18 cellular contexts compared by ENCODE assay signal in the genomic region with DNA sequence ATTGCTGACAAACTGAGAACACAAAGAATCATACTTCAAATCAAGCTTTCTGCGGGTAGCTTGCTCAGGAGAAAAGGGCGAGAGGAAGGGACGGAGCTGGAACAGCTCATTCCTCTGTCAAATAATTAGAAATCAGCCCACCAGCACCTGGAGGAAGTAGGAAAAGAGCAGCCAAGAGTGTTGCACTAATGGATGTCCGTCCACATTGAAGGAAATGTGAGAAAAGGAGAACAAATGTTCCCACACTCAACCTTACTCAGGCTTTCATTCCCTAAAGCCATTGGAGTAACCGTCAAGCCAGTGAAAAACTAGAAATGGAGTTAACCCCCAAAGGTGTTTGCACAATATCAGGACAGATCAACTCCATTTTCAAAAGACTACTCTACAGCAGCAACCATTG.
DNase-seq lines count a peak whose midpoint lies in the region; ATAC-seq and TF ChIP-seq lines count a peak whose summit lies in the region.
"Had no signal": no experiment of that assay in that cellular context is flagged by ENCODE, and none has a peak within 500 bp of the region (broad histone marks: within the 10 kb centered on the region; RNA-seq: fewer than 3 reads in every experiment).

No MANE protein-coding gene starts in this region.

- WGBS in SK-N-SH (ENCODE audit: low lambda C conversion rate) = 4% methylated on average over 5 of the region's 5 CpGs
- no CpG with 5 or more reads among the region's 5 CpGs for WGBS in neuronal stem cell (ENCODE audit: extremely low coverage in 2 of 2, insufficient read length in 2 of 2, insufficient replicate concordance in 1 of 2), 2 donors

- no peak overlapping the region for H3K4ac ChIP-seq in neuronal stem cell (ENCODE audit: low read length)

- CTCF ChIA-PET in SK-N-SH (lab: Yijun Ruan, JAX) = no interaction called here
- CTCF ChIA-PET in PC-3 (lab: Charles Lee) = no interaction called here

- H3K18ac ChIP-seq in neuronal stem cell (ENCODE audit: low read length) = no peak overlapping the region

- H3K9me3 ChIP-seq in SK-N-SH (no peaks in the 10 kb centered on the region), PC-3 (ENCODE audit: low read length) (no peaks in the 10 kb centered on the region), neuronal stem cell (replicated peaks in 1 of 2; ENCODE audit: control insufficient read depth in 2 of 2, insufficient read depth in 1 of 2, low read depth in 1 of 2, low read length in 2 of 2) (no peaks in the 10 kb centered on the region)
- H3K9me3 ChIP-seq: BE2C; BLaER1 treated with 17β-estradiol and CSF1 and Interleukin-3, amounts not matched to agents 10 nM and 100 nM had no signal

- H3K4me2 ChIP-seq in SK-N-SH (no peak overlapping the region), PC-3 (ENCODE audit: low read length) (no peak overlapping the region), neuronal stem cell (ENCODE audit: insufficient read depth, low read length, poor library complexity, severe bottlenecking) (no peak overlapping the region)
- H3K4me2 ChIP-seq: BLaER1 treated with 17β-estradiol and CSF1 and Interleukin-3, amounts not matched to agents 10 nM and 100 nM; GM23338 had no signal

- TF ChIP-seq CTCF in SK-N-SH (IDR thresholded peaks at IDR 0.05) = no peak
- TF ChIP-seq CTCF in PC-3 (conservative IDR thresholded peaks at IDR 0.05; ENCODE audit: low read depth, low read length) = no peak

- H4K20me1 ChIP-seq in SK-N-SH (ENCODE audit: insufficient read depth) (no peaks in the 10 kb centered on the region), PC-3 (ENCODE audit: low read length) (no peaks in the 10 kb centered on the region)
- H4K20me1 ChIP-seq: BLaER1 treated with 17β-estradiol and CSF1 and Interleukin-3, amounts not matched to agents 10 nM and 100 nM had no signal

- H3K23ac ChIP-seq in neuronal stem cell (ENCODE audit: low read depth, low read length, poor library complexity) = no peak overlapping the region

- H2BK120ac ChIP-seq in neuronal stem cell (ENCODE audit: low read depth, low read length) = no peak overlapping the region

- H3K9me2 ChIP-seq in SK-N-SH = no peaks in the 10 kb centered on the region
- H3K9me2 ChIP-seq in PC-3 (replicated peaks; ENCODE audit: low read length) = no peaks in the 10 kb centered on the region

- no peak for TF ChIP-seq RAD21 in SK-N-SH (IDR thresholded peaks at IDR 0.05; ENCODE audit: low read length)

- intact Hi-C loops in PC-3 (cut with micrococcal nuclease) = no loop called here

- H3K36me3 ChIP-seq in SK-N-SH (replicated peaks in 1 of 2; ENCODE audit: control insufficient read depth in 1 of 2, insufficient read depth in 2 of 2, low read length in 1 of 2) (no peaks in the 10 kb centered on the region), PC-3 (ENCODE audit: low read depth, low read length) (no peaks in the 10 kb centered on the region), neuronal stem cell (replicated peaks in 1 of 2; ENCODE audit: control insufficient read depth in 2 of 2, insufficient read depth in 2 of 2, low read length in 2 of 2) (no peaks in the 10 kb centered on the region)
- H3K36me3 ChIP-seq: BE2C; BLaER1 treated with 17β-estradiol and CSF1 and Interleukin-3, amounts not matched to agents 10 nM and 100 nM had no signal

- no peaks in the 10 kb centered on the region for H3K79me1 ChIP-seq in neuronal stem cell (ENCODE audit: low read depth, low read length)

- no peak for TF ChIP-seq EP300 in SK-N-SH (IDR thresholded peaks at IDR 0.05; ENCODE audit: borderline replicate concordance in 1 of 2, low read depth in 1 of 2, low read length in 1 of 2)

- H2AFZ ChIP-seq in SK-N-SH (ENCODE audit: low read depth) (peak overlapping the region; percentile 12; the same call in 1 of the 2 replicates), PC-3 (ENCODE audit: low read length) (no peak overlapping the region), neuronal stem cell (ENCODE audit: low read length) (peak overlapping the region; percentile 61)
- H2AFZ ChIP-seq: GM23338 had no signal

- no peak overlapping the region for H2BK5ac ChIP-seq in neuronal stem cell (ENCODE audit: low read length)

- H3K79me2 ChIP-seq in SK-N-SH (ENCODE audit: insufficient read depth) (no peaks in the 10 kb centered on the region), PC-3 (ENCODE audit: low read length) (no peaks in the 10 kb centered on the region)

- H3K4me3 ChIP-seq in SK-N-SH (ENCODE audit: low read depth in 2 of 2, low read length in 1 of 2) (no peak overlapping the region), PC-3 (ENCODE audit: low read length) (no peak overlapping the region), neuronal stem cell (ENCODE audit: low read length in 2 of 2) (no peak overlapping the region)
- H3K4me3 ChIP-seq: BLaER1 treated with 17β-estradiol and CSF1 and Interleukin-3, amounts not matched to agents 10 nM and 100 nM; GM23338 had no signal

- H3K9ac ChIP-seq in SK-N-SH (no peak overlapping the region), PC-3 (ENCODE audit: low read length) (no peak overlapping the region), neuronal stem cell (ENCODE audit: low read depth, low read length, poor library complexity) (no peak overlapping the region)
- H3K9ac ChIP-seq: BLaER1 treated with 17β-estradiol and CSF1 and Interleukin-3, amounts not matched to agents 10 nM and 100 nM had no signal

- H3K27me3 ChIP-seq in SK-N-SH (ENCODE audit: insufficient read depth) = no peaks in the 10 kb centered on the region
- peaks cover 51% of the 10 kb centered on the region for H3K27me3 ChIP-seq in PC-3 (ENCODE audit: low read length)
- H3K27me3 ChIP-seq in neuronal stem cell (ENCODE audit: control insufficient read depth in 3 of 3, insufficient read depth in 3 of 3, low read depth in 1 of 3, low read length in 3 of 3) = no peaks in the 10 kb centered on the region
- H3K27me3 ChIP-seq: BLaER1 treated with 17β-estradiol and CSF1 and Interleukin-3, amounts not matched to agents 10 nM and 100 nM had no signal

- no peak overlapping the region for H4K8ac ChIP-seq in neuronal stem cell (ENCODE audit: low read depth, low read length)

- no peak overlapping the region for H2AK5ac ChIP-seq in neuronal stem cell (ENCODE audit: low read depth, low read length)

- ATAC-seq in SK-N-SH treated with all-trans-retinoic acid at 6 μM for 48 hours (no peak), PC-3 (no peak)
- ATAC-seq: GM23338, HCT116 had no signal

- DNase-seq in SK-N-SH = no peak
- DNase-seq in PC-3 = peak; percentile 14
- DNase-seq in neuronal stem cell (ENCODE audit: low spot score) = no peak
- DNase-seq in activated T-cell treated with anti-CD3 and anti-CD28 coated beads, Interleukin-2, amount 50 U/mL, for 48 hours = no peak
- no peak for DNase-seq in cerebellar cortex (ENCODE audit: low spot score)
- DNase-seq: BE2C; CD4-positive, alpha-beta T cell; CD8-positive, alpha-beta memory T cell; DMS 273 treated with DMSO at 0.1 percent for 48 hours; DMS79; GF-D8; H9; HFFc6 had no signal

- H3K4me1 ChIP-seq in SK-N-SH (ENCODE audit: control insufficient read depth in 1 of 2, insufficient read depth in 2 of 2, low read depth in 1 of 2, low read length in 1 of 2) = no peaks in the 10 kb centered on the region
- H3K4me1 ChIP-seq in PC-3 (ENCODE audit: insufficient read depth, low read length) = no peaks in the 10 kb centered on the region
- peaks cover 0 to 4% of the 10 kb centered on the region in 2 donors for H3K4me1 ChIP-seq in neuronal stem cell (ENCODE audit: control insufficient read depth in 2 of 2, insufficient read depth in 1 of 2, low read depth in 1 of 2, low read length in 2 of 2)
- H3K4me1 ChIP-seq: BE2C; BLaER1 treated with 17β-estradiol and CSF1 and Interleukin-3, amounts not matched to agents 10 nM and 100 nM had no signal

- no TSS peak for BruUV-seq in PC-3 (replicated peaks; lab: Mats Ljungman, UMichigan)

- POLR2A ChIA-PET in SK-N-SH (lab: Yijun Ruan, JAX) = no interaction called here
- POLR2A ChIA-PET in PC-3 (lab: Charles Lee; ENCODE audit: unreplicated experiment) = no interaction called here

- H3K14ac ChIP-seq in neuronal stem cell (ENCODE audit: low read length) = no peak overlapping the region

- H2BK15ac ChIP-seq in neuronal stem cell (ENCODE audit: low read length) = no peak overlapping the region

- no peak overlapping the region for H4K91ac ChIP-seq in neuronal stem cell (ENCODE audit: low read depth, low read length, poor library complexity)

- H3K27ac ChIP-seq in SK-N-SH (ENCODE audit: low read depth in 2 of 2, low read length in 1 of 2) (no peak overlapping the region), PC-3 (ENCODE audit: low read length) (no peak overlapping the region), neuronal stem cell (replicated peaks; ENCODE audit: low read length) (no peak overlapping the region)
- H3K27ac ChIP-seq: 22Rv1; BLaER1 treated with 17β-estradiol and CSF1 and Interleukin-3, amounts not matched to agents 10 nM and 100 nM had no signal

- H2BK12ac ChIP-seq in neuronal stem cell (ENCODE audit: low read length) = no peak overlapping the region

- no peaks in the 10 kb centered on the region for H3F3A ChIP-seq in SK-N-SH (replicated peaks; ENCODE audit: insufficient read depth)
- H3F3A ChIP-seq in PC-3 (ENCODE audit: low read length, unreplicated experiment) = no peaks in the 10 kb centered on the region

TF ChIP-seq in SK-N-SH, 30 proteins besides CTCF, POLR2A, EP300 and RAD21 (continues in another document):
- TF ChIP-seq SMC3 (IDR thresholded peaks at IDR 0.05; ENCODE audit: low read depth, low read length) (no peak), FOXJ3 (CRISPR knock-in tag; IDR thresholded peaks at IDR 0.05) (no peak), ELF1 (IDR thresholded peaks at IDR 0.05) (no peak), GABPA (IDR thresholded peaks at IDR 0.05; ENCODE audit: low read depth) (no peak), JUND (IDR thresholded peaks at IDR 0.05) (no peak)

TF ChIP-seq in SK-N-SH treated with all-trans-retinoic acid at 6 μM for 48 hours, 23 proteins besides CTCF, POLR2A, EP300 and RAD21 (continues in another document):
- no peak for TF ChIP-seq BACH2 (CRISPR knock-in tag; IDR thresholded peaks at IDR 0.05; ENCODE audit: borderline replicate concordance)
- TF ChIP-seq RARB (CRISPR knock-in tag; IDR thresholded peaks at IDR 0.05) = no peak
